8 cellular contexts compared by ENCODE assay signal in the genomic region with DNA sequence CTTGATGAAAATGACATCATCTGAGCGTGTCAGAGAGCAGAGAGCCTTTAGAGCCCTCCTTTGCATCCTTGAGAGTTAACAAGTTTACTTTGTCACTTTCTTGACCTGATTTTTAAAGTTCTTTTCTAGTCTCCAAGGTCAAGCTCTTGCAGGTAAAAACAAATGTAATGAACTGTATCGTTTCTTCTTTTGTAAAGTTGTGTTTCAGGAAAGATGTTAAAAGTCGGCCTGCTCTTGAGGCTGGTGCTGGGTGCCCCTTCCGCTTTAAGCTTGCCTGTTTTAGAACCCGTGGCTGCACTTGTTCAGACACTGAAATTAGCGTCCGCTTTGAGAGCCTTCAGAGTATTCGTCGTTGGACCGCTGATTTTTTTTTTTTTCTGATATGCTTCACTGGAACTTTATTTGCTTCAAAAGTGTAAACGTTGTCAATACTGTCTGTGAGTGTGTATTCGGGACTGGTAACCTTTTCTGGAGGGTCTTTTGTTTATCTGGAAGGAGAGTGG. TPM values are rescaled to one million over a fixed set of nuclear protein-coding genes. Genes with fewer than 3 reads are reported as not detected.
A peak's percentile ranks its signal among the peaks of the same experiment; 100 is the strongest.
DNase-seq lines count a peak whose midpoint lies in the region; ATAC-seq, FAIRE-seq and TF ChIP-seq lines count a peak whose summit lies in the region.

No MANE protein-coding gene starts in this region.

- H3K27me3 Mint-ChIP-seq in stimulated activated naive CD8-positive, alpha-beta T cell treated with anti-CD3 and anti-CD28 coated beads, Interleukin-15, Interleukin-2, amounts not matched to agents 100 ng/mL and 50 ng/mL, for 24 hours, result no peaks in the 10 kb centered on the region
- H3K27me3 Mint-ChIP-seq in naive thymus-derived CD4-positive, alpha-beta T cell, result no peaks in the 10 kb centered on the region

- H4K20me1 ChIP-seq in endothelial cell of umbilical vein (replicated peaks; ENCODE audit: control insufficient read depth, extremely low read depth, insufficient read depth, low read length), result no peaks in the 10 kb centered on the region

- BruUV-seq in endothelial cell of umbilical vein (replicated peaks; lab: Mats Ljungman, UMichigan), result TSS peak; percentile 33

- peaks cover 55% of the 10 kb centered on the region for H3K79me2 ChIP-seq in endothelial cell of umbilical vein (ENCODE audit: control insufficient read depth, insufficient read depth, low read length)

- peaks cover 12% of the 10 kb centered on the region for H3K36me3 Mint-ChIP-seq in stimulated activated naive CD8-positive, alpha-beta T cell treated with anti-CD3 and anti-CD28 coated beads, Interleukin-15, Interleukin-2, amounts not matched to agents 100 ng/mL and 50 ng/mL, for 24 hours (ENCODE audit: low read depth)
- H3K36me3 Mint-ChIP-seq in naive thymus-derived CD4-positive, alpha-beta T cell, result peaks cover 0 to 4% (median 0%) of the 10 kb centered on the region in 5 donors

- H3K4me3 Mint-ChIP-seq in stimulated activated naive CD8-positive, alpha-beta T cell treated with anti-CD3 and anti-CD28 coated beads, Interleukin-15, Interleukin-2, amounts not matched to agents 100 ng/mL and 50 ng/mL, for 24 hours, result peak overlapping the region; percentile 92
- H3K4me3 Mint-ChIP-seq in naive thymus-derived CD4-positive, alpha-beta T cell, result peak overlapping the region; percentile 84 to 94 (median 92)

- H3K27ac Mint-ChIP-seq in stimulated activated naive CD8-positive, alpha-beta T cell treated with anti-CD3 and anti-CD28 coated beads, Interleukin-15, Interleukin-2, amounts not matched to agents 100 ng/mL and 50 ng/mL, for 24 hours, result peak overlapping the region; percentile 87
- peak overlapping the region; percentile 67 to 92 (median 84) for H3K27ac Mint-ChIP-seq in naive thymus-derived CD4-positive, alpha-beta T cell

- peak; percentile 63 for FAIRE-seq in endothelial cell of umbilical vein (lab: Jason Lieb, UNC)

- H3K4me1 Mint-ChIP-seq in stimulated activated naive CD8-positive, alpha-beta T cell treated with anti-CD3 and anti-CD28 coated beads, Interleukin-15, Interleukin-2, amounts not matched to agents 100 ng/mL and 50 ng/mL, for 24 hours (ENCODE audit: low read depth), result peaks cover 65% of the 10 kb centered on the region
- H3K4me1 Mint-ChIP-seq in naive thymus-derived CD4-positive, alpha-beta T cell, result peaks cover 19 to 48% (median 40%) of the 10 kb centered on the region in 7 donors

- H3K9me1 ChIP-seq in endothelial cell of umbilical vein (replicated peaks; ENCODE audit: control insufficient read depth, extremely low read depth, insufficient read depth, low read length), result no peaks in the 10 kb centered on the region

- H3K27me3 ChIP-seq in SJSA1 (replicated peaks) (0 out of 2 replicates have a peak, but pooled peaks cover 3% of the 10 kb centered on the region), endothelial cell of umbilical vein (ENCODE audit: control insufficient read depth in 2 of 2, insufficient read depth in 2 of 2, low read length in 2 of 2) (no peaks in the 10 kb centered on the region)
- H3K27me3 ChIP-seq in naive thymus-derived CD4-positive, alpha-beta T cell (ENCODE audit: control insufficient read depth in 2 of 2, insufficient read depth in 2 of 2, low read length in 2 of 2), result no peaks in the 10 kb centered on the region

- dilution Hi-C loops in endothelial cell of umbilical vein (cut with MboI; ENCODE audit: extremely low pct_ligation_motif_present, low sequenced_read_pairs), result no loop called here

- no peak for TF ChIP-seq CTCF in endothelial cell of umbilical vein (IDR thresholded peaks at IDR 0.05; ENCODE audit: extremely low read depth in 1 of 2, insufficient read depth in 1 of 2, low read depth in 1 of 2, low read length in 2 of 2)

- H3K9me3 ChIP-seq in SJSA1 (replicated peaks) (no peaks in the 10 kb centered on the region; the same call in 1 of the 2 replicates), endothelial cell of umbilical vein (replicated peaks; ENCODE audit: control insufficient read depth, insufficient read depth, low read length) (no peaks in the 10 kb centered on the region)
- no peaks in the 10 kb centered on the region for H3K9me3 ChIP-seq in naive thymus-derived CD4-positive, alpha-beta T cell (ENCODE audit: control insufficient read depth in 2 of 3, low read length in 3 of 3)

- peak overlapping the region; percentile 70 for H3K9ac ChIP-seq in endothelial cell of umbilical vein (replicated peaks; ENCODE audit: extremely low read depth, insufficient read depth, low read length)

- no peak for ATAC-seq in stimulated activated naive CD8-positive, alpha-beta T cell treated with anti-CD3 and anti-CD28 coated beads, Interleukin-15, Interleukin-2, amounts not matched to agents 100 U/mL and 50 U/mL, for 24 hours
- no peak for ATAC-seq in naive thymus-derived CD4-positive, alpha-beta T cell
- no peak for ATAC-seq in HG02763 (IDR thresholded peaks at IDR 0.05; ENCODE audit: unreplicated experiment)

- no peak overlapping the region for H2AFZ ChIP-seq in endothelial cell of umbilical vein (ENCODE audit: low read depth, low read length)

- H3K36me3 ChIP-seq in SJSA1 (peaks cover 4% of the 10 kb centered on the region; the same call in 1 of the 2 replicates), endothelial cell of umbilical vein (ENCODE audit: control insufficient read depth in 2 of 2, extremely low read depth in 1 of 2, insufficient read depth in 2 of 2, low read length in 2 of 2) (no peaks in the 10 kb centered on the region)
- H3K36me3 ChIP-seq in naive thymus-derived CD4-positive, alpha-beta T cell (ENCODE audit: control insufficient read depth in 2 of 3, insufficient read depth in 3 of 3, low read length in 3 of 3), result no peaks in the 10 kb centered on the region

- intact Hi-C loops in endothelial cell of umbilical vein (cut with micrococcal nuclease), result loop anchor here (1.0 kb wide), 4 partner anchors 29 to 85 kb away; a partner anchor contains a TSS
- intact Hi-C loops in naive thymus-derived CD4-positive, alpha-beta T cell (cut with micrococcal nuclease), result loop anchor here (1.0 to 10.0 kb wide), 9 partner anchors 68 to 1560 kb away; a partner anchor contains a TSS

- POLR2A ChIA-PET in endothelial cell of umbilical vein (lab: Charles Lee), result interaction anchor here (1.1 kb wide), 1 partner anchor 11 kb away, joined by 9 read pairs; no protein-coding TSS in a partner anchor
- POLR2A ChIA-PET in naive thymus-derived CD4-positive, alpha-beta T cell (lab: Charles Lee), result interaction anchor here (1.0 to 1.7 kb wide), 2 partner anchors 10 to 1706 kb away, joined by 3 to 5 read pairs; no protein-coding TSS in a partner anchor

- DNase-seq in stimulated activated naive CD8-positive, alpha-beta T cell treated with anti-CD3 and anti-CD28 coated beads, Interleukin-15, Interleukin-2, amounts not matched to agents 100 U/mL and 50 U/mL, for 24 hours, result no peak
- no peak for DNase-seq in SJSA1 (ENCODE audit: low read depth in 1 of 2, low spot score in 2 of 2)
- DNase-seq in endothelial cell of umbilical vein (ENCODE audit: low read depth, low spot score), result peak; percentile 57
- peak in 1 of 9 donors; percentile 15 for DNase-seq in naive thymus-derived CD4-positive, alpha-beta T cell
- no peak for DNase-seq in dedifferentiated amniotic fluid mesenchymal stem cell (ENCODE audit: extremely low spot score)
- no peak for DNase-seq in effector CD4-positive, alpha-beta T cell

- TF ChIP-seq POLR2A in endothelial cell of umbilical vein (IDR thresholded peaks at IDR 0.05; ENCODE audit: low read depth, low read length), result no peak

- H3K27ac ChIP-seq in SJSA1 (no peak overlapping the region), endothelial cell of umbilical vein (ENCODE audit: insufficient read depth, low read depth, low read length) (peak overlapping the region; percentile 21)
- peak overlapping the region; percentile 67 for H3K27ac ChIP-seq in naive thymus-derived CD4-positive, alpha-beta T cell (ENCODE audit: low read depth, low read length)

- no peaks in the 10 kb centered on the region for H3K9me3 Mint-ChIP-seq in stimulated activated naive CD8-positive, alpha-beta T cell treated with anti-CD3 and anti-CD28 coated beads, Interleukin-15, Interleukin-2, amounts not matched to agents 100 ng/mL and 50 ng/mL, for 24 hours
- no peaks in the 10 kb centered on the region for H3K9me3 Mint-ChIP-seq in naive thymus-derived CD4-positive, alpha-beta T cell

- peak overlapping the region; percentile 85 for H3K4me2 ChIP-seq in endothelial cell of umbilical vein (ENCODE audit: insufficient read depth, low read length)

- CTCF ChIA-PET in endothelial cell of umbilical vein (lab: Charles Lee), result interaction anchor here (0.6 to 4.4 kb wide), 10 partner anchors 11 to 177 kb away, joined by 3 to 56 read pairs (median 6); a partner anchor contains a TSS
- CTCF ChIA-PET in naive thymus-derived CD4-positive, alpha-beta T cell (lab: Charles Lee), result interaction anchor here (0.6 to 0.7 kb wide), 3 partner anchors 38 to 1817 kb away, joined by 3 to 6 read pairs (median 3); no protein-coding TSS in a partner anchor

- peaks cover 20% of the 10 kb centered on the region for H3K4me1 ChIP-seq in SJSA1 (replicated peaks)
- peaks cover 26% of the 10 kb centered on the region for H3K4me1 ChIP-seq in endothelial cell of umbilical vein (ENCODE audit: control insufficient read depth, extremely low read depth, insufficient read depth, low read length)
- peaks cover 10 to 15% of the 10 kb centered on the region in 2 donors for H3K4me1 ChIP-seq in naive thymus-derived CD4-positive, alpha-beta T cell (ENCODE audit: control insufficient read depth in 2 of 2, insufficient read depth in 2 of 2, low read length in 2 of 2)

- H3K4me3 ChIP-seq in SJSA1, result peak overlapping the region; percentile 91
- peak overlapping the region; percentile 10 to 86 (median 70) for H3K4me3 ChIP-seq in endothelial cell of umbilical vein (replicated peaks in 1 of 3; ENCODE audit: insufficient read depth in 1 of 3, low read depth in 1 of 3, low read length in 3 of 3)
- peak overlapping the region; percentile 67 for H3K4me3 ChIP-seq in naive thymus-derived CD4-positive, alpha-beta T cell (ENCODE audit: low read length)

TF ChIP-seq in endothelial cell of umbilical vein, 7 proteins besides CTCF, POLR2A, EP300 and RAD21 (continues in another document):
- TF ChIP-seq, protein P1, sequence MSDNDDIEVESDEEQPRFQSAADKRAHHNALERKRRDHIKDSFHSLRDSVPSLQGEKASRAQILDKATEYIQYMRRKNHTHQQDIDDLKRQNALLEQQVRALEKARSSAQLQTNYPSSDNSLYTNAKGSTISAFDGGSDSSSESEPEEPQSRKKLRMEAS (IDR thresholded peaks at IDR 0.05; ENCODE audit: insufficient read depth, insufficient read length), result no peak

RNA-seq across cellular contexts. Expression of a gene that starts 52.6 kb away (rescaled TPM):
- 8.5 and 10.9 TPM in 2 replicates for total RNA-seq in SJSA1 (2014; rRNA removed; shearing (Covaris generic))
- total RNA-seq in endothelial cell of umbilical vein, result 13.1 and 16.0 TPM in 2 replicates
- 1.9 and 3.3 TPM in 2 replicates for polyA plus RNA-seq in endothelial cell of umbilical vein
- 3.1 and 3.5 TPM in 2 replicates for polyA plus RNA-seq in endothelial cell of umbilical vein (2011; cell fraction: cytosol; rRNA removed)
- polyA plus RNA-seq in endothelial cell of umbilical vein (2011; cell fraction: nucleus; rRNA removed), result 9.9 and 15.0 TPM in 2 replicates
- polyA plus RNA-seq in endothelial cell of umbilical vein (2012), result 6.5 and 7.7 TPM in 2 replicates
- 15.1 and 19.8 TPM in 2 replicates for polyA minus RNA-seq in endothelial cell of umbilical vein
- 4.6 TPM for polyA minus RNA-seq in endothelial cell of umbilical vein (2011; cell fraction: cytosol; rRNA and poly(A)+ RNA removed)
- 51.2 and 70.5 TPM in 2 replicates for polyA minus RNA-seq in endothelial cell of umbilical vein (2011; cell fraction: nucleus; rRNA and poly(A)+ RNA removed)
- 10 to 100 TPM; 14.0 to 22.3 (median 21.1) TPM for total RNA-seq in naive thymus-derived CD4-positive, alpha-beta T cell
- polyA plus RNA-seq in naive thymus-derived CD4-positive, alpha-beta T cell, result 1 to 10 TPM; 6.6 to 8.9 TPM
